In genomic region chr5:141703133-141703561, GRCh38 we compare ENCODE assay signal across 10 cellular contexts. TPM values are rescaled to one million over a fixed set of nuclear protein-coding genes. Genes with fewer than 3 reads are reported as not detected.
DNase-seq lines count a peak whose midpoint lies in the region; FAIRE-seq and TF ChIP-seq lines count a peak whose summit lies in the region.
"Had no signal": no experiment of that assay in that cellular context is flagged by ENCODE, and none has a peak within 500 bp of the region (broad histone marks: within the 10 kb centered on the region; RNA-seq: fewer than 3 reads in every experiment).

No MANE protein-coding gene starts in this region.

- H3K27ac Mint-ChIP-seq in activated CD4-positive, alpha-beta memory T cell treated with anti-CD3 and anti-CD28 coated beads for 36 hours: no peak overlapping the region
- peak overlapping the region; percentile 60 for H3K27ac Mint-ChIP-seq in glutamatergic neuron (ENCODE audit: unreplicated experiment)

- DNase-seq in NCI-H1417 (lab: John Stamatoyannopoulos, UW): peak in 2 of 3 experiments; percentile 34 to 67
- no peak for DNase-seq in NCI-H1417 treated with DMSO at 0.1 percent for 48 hours (lab: John Stamatoyannopoulos, UW)
- DNase-seq in activated CD4-positive, alpha-beta memory T cell treated with anti-CD3 and anti-CD28 coated beads for 36 hours: no peak
- no peak for DNase-seq in glutamatergic neuron
- no peak for DNase-seq in skeletal muscle cell (ENCODE audit: low read depth)
- DNase-seq in HTR-8/SVneo (ENCODE audit: insufficient read length, low spot score): no peak
- DNase-seq in OCI-M1 (lab: John Stamatoyannopoulos, UW): no peak
- no peak for DNase-seq in HT-29 (ENCODE audit: low spot score)

- H3K27me3 Mint-ChIP-seq in activated CD4-positive, alpha-beta memory T cell treated with anti-CD3 and anti-CD28 coated beads for 36 hours: peaks cover 9% of the 10 kb centered on the region
- H3K27me3 Mint-ChIP-seq in glutamatergic neuron (ENCODE audit: unreplicated experiment): peaks cover under 1% of the 10 kb centered on the region

- intact Hi-C loops in activated CD4-positive, alpha-beta memory T cell treated with anti-CD3 and anti-CD28 coated beads for 36 hours (cut with micrococcal nuclease): loop anchor here (2.0 kb wide), 1 partner anchor 108 kb away; no protein-coding TSS in a partner anchor

- FAIRE-seq in HTR-8/SVneo (lab: Jason Lieb, UNC): no peak
- FAIRE-seq: A549, colon had no signal

- H3K9me3 Mint-ChIP-seq in activated CD4-positive, alpha-beta memory T cell treated with anti-CD3 and anti-CD28 coated beads for 36 hours: no peaks in the 10 kb centered on the region
- H3K9me3 Mint-ChIP-seq in glutamatergic neuron (ENCODE audit: unreplicated experiment): peaks cover 9% of the 10 kb centered on the region

- no peaks in the 10 kb centered on the region for H3K36me3 Mint-ChIP-seq in activated CD4-positive, alpha-beta memory T cell treated with anti-CD3 and anti-CD28 coated beads for 36 hours
- no peaks in the 10 kb centered on the region for H3K36me3 Mint-ChIP-seq in glutamatergic neuron (ENCODE audit: unreplicated experiment)

- CTCF ChIA-PET in activated CD4-positive, alpha-beta memory T cell treated with anti-CD3 and anti-CD28 coated beads for 36 hours (lab: Charles Lee): interaction anchor here (0.6 to 5.7 kb wide), 16 partner anchors 10 to 266 kb away, joined by 3 to 116 read pairs (median 4); partner anchors contain the start of genes DELE1, PCDH1 and RNF14

- peak overlapping the region; percentile 69 for H3K4me3 Mint-ChIP-seq in activated CD4-positive, alpha-beta memory T cell treated with anti-CD3 and anti-CD28 coated beads for 36 hours
- peak overlapping the region; percentile 81 for H3K4me3 Mint-ChIP-seq in glutamatergic neuron (ENCODE audit: unreplicated experiment)

- POLR2A ChIA-PET in activated CD4-positive, alpha-beta memory T cell treated with anti-CD3 and anti-CD28 coated beads for 36 hours (lab: Charles Lee): interaction anchor here (1.1 kb wide), 1 partner anchor 119 kb away, joined by 3 read pairs; no protein-coding TSS in a partner anchor

- no peak for TF ChIP-seq CTCF in glutamatergic neuron (IDR thresholded peaks at IDR 0.05; ENCODE audit: partially characterized antibody, unreplicated experiment)

- peaks cover 17% of the 10 kb centered on the region for H3K4me1 Mint-ChIP-seq in activated CD4-positive, alpha-beta memory T cell treated with anti-CD3 and anti-CD28 coated beads for 36 hours (ENCODE audit: low read depth)
- peaks cover 8% of the 10 kb centered on the region for H3K4me1 Mint-ChIP-seq in glutamatergic neuron (ENCODE audit: low read depth, unreplicated experiment)

- H3K4me3 ChIP-seq in skeletal muscle cell (ENCODE audit: low read depth, low read length): peak overlapping the region; percentile 55

RNA-seq across cellular contexts. Expression of gene ARAP3, which starts 21.1 kb away (rescaled TPM):
- total RNA-seq in activated CD4-positive, alpha-beta memory T cell treated with anti-CD3 and anti-CD28 coated beads for 36 hours: 1 to 10 TPM; 5.1 to 5.2 TPM
- 8.6 TPM for total RNA-seq in glutamatergic neuron (ENCODE audit: unreplicated experiment)
- total RNA-seq in HT-29 (2014; rRNA removed; shearing (Covaris generic)): 0.21 and 0.38 TPM in 2 replicates

RNA-seq across cellular contexts. Expression of gene FCHSD1, which starts 51.9 kb away (rescaled TPM):
- total RNA-seq in activated CD4-positive, alpha-beta memory T cell treated with anti-CD3 and anti-CD28 coated beads for 36 hours: 10 to 100 TPM; 40.1 to 46.0 TPM
- 25.8 TPM for total RNA-seq in glutamatergic neuron (ENCODE audit: unreplicated experiment)
- total RNA-seq in HT-29 (2014; rRNA removed; shearing (Covaris generic)): 24.3 and 30.6 TPM in 2 replicates

Comparison
In these comparisons a context has a peak if more than half of its experiments do, and no peak if none do; other contexts are left out.
1. DNase-seq: peak in NCI-H1417 (2 of 3); none in NCI-H1417 treated with DMSO at 0.1 percent for 48 hours (single experiment), activated CD4-positive, alpha-beta memory T cell treated with anti-CD3 and anti-CD28 coated beads for 36 hours (single experiment), glutamatergic neuron (single experiment), skeletal muscle cell (single experiment), HTR-8/SVneo (single experiment), OCI-M1 (single experiment) and HT-29 (single experiment).